ENCODE assay signal across 17 cellular contexts in the genomic region with DNA sequence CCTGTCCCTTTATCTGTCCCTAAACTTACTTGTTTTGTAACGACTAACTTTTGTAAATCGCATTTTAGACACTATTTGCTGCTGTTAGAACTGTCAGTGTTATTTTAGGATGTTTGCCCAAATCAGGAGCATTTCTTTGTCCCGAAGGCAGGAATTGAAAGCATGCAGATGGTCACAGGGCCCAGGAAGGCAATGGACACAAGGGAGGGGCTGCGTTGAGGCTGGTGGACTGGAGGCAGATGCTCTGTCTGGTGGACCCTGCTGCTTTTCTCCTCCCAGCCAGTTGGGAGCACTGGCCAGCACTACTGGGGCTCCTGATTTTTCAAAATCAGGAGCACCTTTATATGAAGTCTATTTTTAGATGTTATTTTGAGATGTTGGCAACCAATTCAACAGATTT. TPM values are rescaled to one million over a fixed set of nuclear protein-coding genes. Genes with fewer than 3 reads are reported as not detected.
DNase-seq lines count a peak whose midpoint lies in the region; ATAC-seq, FAIRE-seq and TF ChIP-seq lines count a peak whose summit lies in the region.
"Had no signal": no experiment of that assay in that cellular context is flagged by ENCODE, and none has a peak within 500 bp of the region (broad histone marks: within the 10 kb centered on the region; RNA-seq: fewer than 3 reads in every experiment).

No MANE protein-coding gene starts in this region.

- peak; percentile 10 for DNase-seq in COR-L47 (lab: John Stamatoyannopoulos, UW)
- peak; percentile 17 for DNase-seq in HS-27A (ENCODE audit: low read depth)
- DNase-seq in K562 (ENCODE audit: extremely low read depth in 1 of 4, low spot score in 3 of 4): no peak
- DNase-seq in mesendoderm: no peak
- no peak for DNase-seq in NCI-H446 (lab: John Stamatoyannopoulos, UW)
- no peak for DNase-seq in stomach
- no peak for DNase-seq in NCI-H510A (lab: John Stamatoyannopoulos, UW)
- DNase-seq: activated CD4-positive, alpha-beta T cell treated with anti-CD3 and anti-CD28 coated beads for 1 hour; activated naive CD8-positive, alpha-beta T cell treated with anti-CD3 and anti-CD28 coated beads, Interleukin-2, amount 50 U/mL, for 24 hours; activated T-cell treated with anti-CD3 and anti-CD28 coated beads for 4 hours; cortex of kidney; hypothalamus; NCI-H226; stimulated activated naive CD4-positive, alpha-beta T cell treated with Interleukin-2 at 50 U/mL for 16 hours had no signal

- no peak overlapping the region for H2BK15ac ChIP-seq in mesendoderm (replicated peaks; ENCODE audit: low read depth)

- ATAC-seq in K562 (peak; percentile 69), HG02938 (IDR thresholded peaks at IDR 0.05; ENCODE audit: unreplicated experiment) (no peak)
- ATAC-seq: activated naive CD8-positive, alpha-beta T cell treated with anti-CD3 and anti-CD28 coated beads, Interleukin-2, amount 50 U/mL, for 24 hours; sciatic nerve had no signal

- no peak for FAIRE-seq in K562 (lab: Jason Lieb, UNC)
- FAIRE-seq: RCC 7860 had no signal

- H3K79me2 ChIP-seq in K562 (ENCODE audit: control insufficient read depth, insufficient read depth, low read length): no peaks in the 10 kb centered on the region
- H3K79me2 ChIP-seq in mesendoderm (ENCODE audit: control insufficient read depth, insufficient read depth, low read length): no peaks in the 10 kb centered on the region

- peaks cover 3% of the 10 kb centered on the region; the same call in 2 of the 3 replicates for H3K36me3 ChIP-seq in K562 (ENCODE audit: control insufficient read depth, insufficient read depth, low read length)
- H3K36me3 ChIP-seq in mesendoderm (ENCODE audit: control insufficient read depth, insufficient read depth, low read length): no peaks in the 10 kb centered on the region
- H3K36me3 ChIP-seq in stomach: peaks cover 0 to 3% (median 0%) of the 10 kb centered on the region in 4 donors

- TF ChIP-seq POLR2A in K562 (conservative IDR thresholded peaks at IDR 0.05): no peak
- no peak for TF ChIP-seq POLR2A in stomach (IDR thresholded peaks at IDR 0.05)

- H3K56ac ChIP-seq in mesendoderm (ENCODE audit: low read length): peak overlapping the region; percentile 43

- no peak overlapping the region for H3K18ac ChIP-seq in mesendoderm (ENCODE audit: low read length)

- no peak overlapping the region for H3K4me2 ChIP-seq in K562 (ENCODE audit: insufficient read depth, low read length)
- H3K4me2 ChIP-seq in mesendoderm (ENCODE audit: low read length): no peak overlapping the region

- H3K9ac ChIP-seq in K562 (ENCODE audit: insufficient read depth in 1 of 2, low read depth in 2 of 2, low read length in 2 of 2): no peak overlapping the region
- no peak overlapping the region for H3K9ac ChIP-seq in mesendoderm (ENCODE audit: low read length)

- H3K4me1 ChIP-seq in K562 (replicated peaks in 1 of 2; ENCODE audit: control insufficient read depth in 2 of 2, insufficient read depth in 2 of 2, low read length in 2 of 2) (peaks cover 0 to 20% of the 10 kb centered on the region in 2 experiments; a peak in 3 of 5 replicates), mesendoderm (ENCODE audit: control insufficient read depth, low read depth, low read length) (peaks cover 8% of the 10 kb centered on the region), stomach (no peaks in the 10 kb centered on the region)

- no peak overlapping the region for H2BK5ac ChIP-seq in mesendoderm (ENCODE audit: low read length)

- whole genome bisulfite sequencing in K562 (ENCODE audit: insufficient coverage, low coverage, missing lambda C conversion rate): 23% methylated on average over 4 of the region's 4 CpGs
- no CpG with 5 or more reads among the region's 4 CpGs for WGBS in mesendoderm (ENCODE audit: extremely low coverage, insufficient coverage, low lambda C conversion rate)
- 43 to 54% (median 51%) methylated on average over 4 of the region's 4 CpGs for WGBS in stomach, 5 donors

- H3K9me3 ChIP-seq in K562 (replicated peaks; ENCODE audit: control insufficient read depth, insufficient read depth, low read depth, low read length) (no peaks in the 10 kb centered on the region), stomach (peaks cover 0 to 6% (median 2%) of the 10 kb centered on the region in 4 donors)

- no TSS peak for BruUV-seq in K562 (replicated peaks; lab: Mats Ljungman, UMichigan)

- H3K27ac ChIP-seq in K562 (ENCODE audit: extremely low read depth, low read depth, low read length) (peak overlapping the region; percentile 31; the same call in 1 of the 3 replicates), mesendoderm (ENCODE audit: low read depth, low read length) (no peak overlapping the region), stomach (no peak overlapping the region)

- no peaks in the 10 kb centered on the region for H3K9me1 ChIP-seq in K562 (ENCODE audit: control insufficient read depth, insufficient read depth, low read length)

- intact Hi-C loops in K562 (cut with micrococcal nuclease): loop anchor here (5.0 kb wide), 1 partner anchor 86 kb away; a partner anchor contains a TSS
- intact Hi-C loops in stomach (cut with DNase I; ENCODE audit: low total_unique reads): no loop called here

- in situ Hi-C loops in K562 (cut with MboI): no loop called here

- no peaks in the 10 kb centered on the region for H4K20me1 ChIP-seq in K562 (replicated peaks; ENCODE audit: control insufficient read depth, insufficient read depth, low read length)

- no peak overlapping the region for H2AK5ac ChIP-seq in mesendoderm (ENCODE audit: low read length)

- H2AFZ ChIP-seq in K562 (ENCODE audit: low read depth, low read length): no peak overlapping the region

- H3K4me3 ChIP-seq in K562 (no peak overlapping the region), mesendoderm (ENCODE audit: low read length) (no peak overlapping the region), stomach (no peak overlapping the region)

- H4K8ac ChIP-seq in mesendoderm (ENCODE audit: low read depth, low read length): no peak overlapping the region

- H2BK120ac ChIP-seq in mesendoderm (ENCODE audit: low read depth, low read length): no peak overlapping the region

- TF ChIP-seq RAD21 in K562 (CRISPR knock-in tag; conservative IDR thresholded peaks at IDR 0.05 in 1 of 2, IDR thresholded peaks at IDR 0.05 in 1 of 2): no peak

- CTCF ChIA-PET in K562 (lab: Yijun Ruan, JAX; ENCODE audit: low intra/inter-chr PET ratio): no interaction called here

- H3K4ac ChIP-seq in mesendoderm (ENCODE audit: low read depth, low read length): no peak overlapping the region

- no peak overlapping the region for H3K23ac ChIP-seq in mesendoderm (ENCODE audit: low read length)

- TF ChIP-seq EP300 in K562 (IDR thresholded peaks at IDR 0.05; ENCODE audit: low read length) (no peak), stomach (IDR thresholded peaks at IDR 0.05) (no peak)

- no peak overlapping the region for H4K5ac ChIP-seq in mesendoderm (ENCODE audit: low read length)

- H3K79me1 ChIP-seq in mesendoderm (ENCODE audit: low read length): no peaks in the 10 kb centered on the region

- POLR2A ChIA-PET in K562 (lab: Yijun Ruan, JAX): interaction anchor here (0.6 to 0.7 kb wide), 2 partner anchors 158 to 392 kb away, joined by 3 read pairs; no protein-coding TSS in a partner anchor

- H3K27me3 ChIP-seq in K562 (ENCODE audit: control insufficient read depth in 2 of 2, insufficient read depth in 2 of 2, low read length in 2 of 2) (no peaks in the 10 kb centered on the region), mesendoderm (ENCODE audit: insufficient read depth, low read length, poor library complexity) (no peaks in the 10 kb centered on the region), stomach (no peaks in the 10 kb centered on the region)

- no peak for TF ChIP-seq CTCF in K562 (IDR thresholded peaks at IDR 0.05 in 2 of 3, conservative IDR thresholded peaks at IDR 0.05 in 1 of 3; ENCODE audit: insufficient read depth in 2 of 3, low read depth in 1 of 3, low read length in 3 of 3)
- no peak for TF ChIP-seq CTCF in stomach (IDR thresholded peaks at IDR 0.05)

TF ChIP-seq in K562, 482 proteins besides CTCF, POLR2A, EP300 and RAD21:
- TF ChIP-seq ZNF785 (CRISPR knock-in tag; IDR thresholded peaks at IDR 0.05): no peak
- no peak for TF ChIP-seq MAFF (IDR thresholded peaks at IDR 0.05; ENCODE audit: low read length)
- no peak for TF ChIP-seq ZNF561 (CRISPR knock-in tag; conservative IDR thresholded peaks at IDR 0.05)
- no peak for TF ChIP-seq GTF2E2 (tag; IDR thresholded peaks at IDR 0.05)
TF ChIP-seq in K562: peak in this region for 0.

RNA-seq across cellular contexts. Expression of a gene that starts 31.7 kb away (rescaled TPM):
- 21.2 and 25.8 TPM in 2 replicates for total RNA-seq in K562 (2011; cell fraction: chromatin; rRNA removed; ENCODE audit: low replicate concordance)
- 10.1 and 11.8 TPM in 2 replicates for total RNA-seq in K562 (2011; cell fraction: nucleolus; rRNA removed)
- total RNA-seq in K562 (2011; cell fraction: nucleoplasm; rRNA removed): 10.5 and 17.9 TPM in 2 replicates
- total RNA-seq in K562 (2014; rRNA removed) (23.2 and 23.7 TPM in 2 replicates), K562 (2014; rRNA removed; fragmentation: Illumina TruSeq; extraction: Trizol) (20.2 and 20.5 TPM in 2 replicates), K562 (2015; rRNA removed; fragmentation: Illumina TruSeq; extraction: Trizol) (39.9 and 42.6 TPM in 2 replicates), K562 (2021) (28.2 and 29.1 TPM in 2 replicates), stomach (10 to 100 TPM in 4 of 5 donors, 1 to 10 TPM in 1; 3.2 to 50.2 (median 12.9) TPM)
- polyA plus RNA-seq in K562 (2011; rRNA removed) (9.8 and 35.1 TPM in 2 replicates), K562 (2014; fragmentation: Illumina TruSeq; extraction: Trizol) (18.2 and 20.7 TPM in 2 replicates), K562 (2014; fragmentation: Nextera tagmentation; extraction: Ambion mirVana) (1 to 10 TPM; 4.5 to 9.0 TPM), K562 (2014; rRNA removed) (14.0 and 16.5 TPM in 2 replicates), stomach (1 to 10 TPM; 2.1 to 5.3 (median 3.5) TPM)
- 7.3 and 32.1 TPM in 2 replicates for polyA plus RNA-seq in K562 (2011; cell fraction: cytosol; rRNA removed)
- polyA plus RNA-seq in K562 (2011; cell fraction: nucleus; rRNA removed): 25.0 and 96.7 TPM in 2 replicates
- polyA plus RNA-seq in K562 (2012): 26.6 and 45.1 TPM in 2 replicates
- 30.6 and 103 TPM in 2 replicates for polyA minus RNA-seq in K562 (2011; rRNA and poly(A)+ RNA removed)
- polyA minus RNA-seq in K562 (2011; cell fraction: cytosol; rRNA and poly(A)+ RNA removed): 14.0 and 36.2 TPM in 2 replicates
- polyA minus RNA-seq in K562 (2011; cell fraction: nucleus; rRNA and poly(A)+ RNA removed): 30.3 and 123 TPM in 2 replicates
- 2.4 TPM for polyA plus RNA-seq in mesendoderm (2013, experiment 1 of 2)
- 2.4 TPM for polyA plus RNA-seq in mesendoderm (2013, experiment 2 of 2)

Comparison
In these comparisons a context has a peak if more than half of its experiments do, and no peak if none do; other contexts are left out.
1. DNase-seq: peak in COR-L47 (single experiment) and HS-27A (single experiment); none in K562 (0 of 4), mesendoderm (single experiment), NCI-H446 (0 of 2), stomach (single experiment) and NCI-H510A (single experiment).